ENCODE assay signal across 14 cellular contexts in the genomic region with DNA sequence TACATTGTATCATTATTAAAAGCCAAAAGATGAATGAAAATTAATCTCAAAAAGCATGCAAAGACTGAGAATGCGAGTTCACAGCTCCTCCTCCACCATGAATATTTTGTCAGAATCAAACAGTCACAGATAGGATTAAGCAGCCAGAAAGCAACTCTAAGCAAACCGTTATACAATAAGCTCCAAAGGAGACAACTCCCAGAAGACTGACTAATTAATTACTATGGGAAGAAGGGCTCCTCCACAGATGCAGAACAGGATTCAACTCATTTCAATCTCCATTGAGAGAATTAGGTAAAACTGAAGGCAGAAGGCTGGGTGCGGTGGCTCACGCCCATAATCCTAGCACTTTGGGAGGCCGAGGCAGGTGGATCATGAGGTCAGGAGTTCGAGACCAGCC.
A peak's percentile ranks its signal among the peaks of the same experiment; 100 is the strongest.
DNase-seq lines count a peak whose midpoint lies in the region; ATAC-seq and TF ChIP-seq lines count a peak whose summit lies in the region.
"Had no signal": no experiment of that assay in that cellular context is flagged by ENCODE, and none has a peak within 500 bp of the region (broad histone marks: within the 10 kb centered on the region; RNA-seq: fewer than 3 reads in every experiment).

No MANE protein-coding gene starts in this region.

- H3K4me2 ChIP-seq in SU-DHL-6 (ENCODE audit: low read depth, low read length, poor library complexity, severe bottlenecking), result peak overlapping the region; percentile 81

- H3K9me3 ChIP-seq in SU-DHL-6 (ENCODE audit: insufficient read depth, low read length) (no peaks in the 10 kb centered on the region), esophagus squamous epithelium (no peaks in the 10 kb centered on the region), tibial nerve (no peaks in the 10 kb centered on the region)

- WGBS in esophagus squamous epithelium, 2 donors, result 76 to 78% methylated on average over 6 of the region's 6 CpGs
- 71 to 73% methylated on average over 6 of the region's 6 CpGs for WGBS in tibial nerve, 2 donors

- peak overlapping the region; percentile 83 for H3K27ac Mint-ChIP-seq in activated naive CD4-positive, alpha-beta T cell treated with anti-CD3 and anti-CD28 coated beads for 36 hours

- peak overlapping the region; percentile 32 for H3K4me3 Mint-ChIP-seq in activated naive CD4-positive, alpha-beta T cell treated with anti-CD3 and anti-CD28 coated beads for 36 hours
- H3K4me3 Mint-ChIP-seq: neural crest cell had no signal

- no peaks in the 10 kb centered on the region for H3K36me3 ChIP-seq in SU-DHL-6 (ENCODE audit: low read length)
- H3K36me3 ChIP-seq in esophagus squamous epithelium, result no peaks in the 10 kb centered on the region
- no peaks in the 10 kb centered on the region for H3K36me3 ChIP-seq in tibial nerve

- no peaks in the 10 kb centered on the region for H4K20me1 ChIP-seq in SU-DHL-6 (ENCODE audit: low read depth, low read length)

- intact Hi-C loops in activated naive CD4-positive, alpha-beta T cell treated with anti-CD3 and anti-CD28 coated beads for 36 hours (cut with micrococcal nuclease), result loop anchor here (10.0 kb wide), 1 partner anchor 953 kb away; the partner anchor contains the start of gene JMY
- intact Hi-C loops in esophagus squamous epithelium (cut with DNase I), result loop anchor here (5.0 kb wide), 1 partner anchor 60 kb away; no protein-coding TSS in a partner anchor

- H3K9me2 ChIP-seq in SU-DHL-6 (replicated peaks; ENCODE audit: insufficient read depth, low read length), result no peaks in the 10 kb centered on the region

- no peak for TF ChIP-seq EP300 in tibial nerve (IDR thresholded peaks at IDR 0.05)

- peaks cover 95% of the 10 kb centered on the region for H3F3A ChIP-seq in SU-DHL-6 (ENCODE audit: insufficient read depth)

- H3K9ac ChIP-seq in SU-DHL-6 (ENCODE audit: low read length), result peak overlapping the region; percentile 58

- H3K4me1 ChIP-seq in esophagus squamous epithelium, result peaks cover 37 to 78% (median 39%) of the 10 kb centered on the region in 3 donors
- peaks cover 0 to 79% (median 50%) of the 10 kb centered on the region in 4 donors for H3K4me1 ChIP-seq in tibial nerve

- peaks cover 83% of the 10 kb centered on the region for H3K4me1 Mint-ChIP-seq in activated naive CD4-positive, alpha-beta T cell treated with anti-CD3 and anti-CD28 coated beads for 36 hours (ENCODE audit: low read depth)

- no peaks in the 10 kb centered on the region for H3K27me3 Mint-ChIP-seq in activated naive CD4-positive, alpha-beta T cell treated with anti-CD3 and anti-CD28 coated beads for 36 hours (ENCODE audit: low read depth)

- peaks cover 6% of the 10 kb centered on the region for H3K36me3 Mint-ChIP-seq in activated naive CD4-positive, alpha-beta T cell treated with anti-CD3 and anti-CD28 coated beads for 36 hours (ENCODE audit: low read depth)

- no peaks in the 10 kb centered on the region for H3K9me3 Mint-ChIP-seq in activated naive CD4-positive, alpha-beta T cell treated with anti-CD3 and anti-CD28 coated beads for 36 hours
- H3K9me3 Mint-ChIP-seq: neural crest cell had no signal

- DNase-seq in activated naive CD4-positive, alpha-beta T cell treated with anti-CD3 and anti-CD28 coated beads for 36 hours, result no peak
- no peak for DNase-seq in activated naive CD4-positive, alpha-beta T cell treated with Interleukin-2 at 50 U/mL for 16 hours
- DNase-seq in esophagus squamous epithelium (lab: John Stamatoyannopoulos, UW) (no peak), tibial nerve (ENCODE audit: low spot score in 2 of 2) (no peak), NCI-H2196 treated with DMSO at 0.1 percent for 48 hours (lab: John Stamatoyannopoulos, UW; ENCODE audit: unreplicated experiment) (no peak), COLO829 (ENCODE audit: low spot score) (no peak)
- DNase-seq: activated CD4-positive, alpha-beta T cell treated with anti-CD3 and anti-CD28 coated beads for 4 hours; amygdala; foreskin melanocyte; NCI-H1105; NK-92 treated with Interleukin-12 subunit alpha and Interleukin-12 subunit beta, amount 100 ng/mL, for 24 hours had no signal

- H3K4me3 ChIP-seq in SU-DHL-6 (ENCODE audit: insufficient read depth, low read length, poor library complexity, severe bottlenecking), result no peak overlapping the region
- H3K4me3 ChIP-seq in esophagus squamous epithelium, result no peak overlapping the region
- no peak overlapping the region for H3K4me3 ChIP-seq in tibial nerve

- H3K27ac ChIP-seq in SU-DHL-6 (ENCODE audit: low read depth, low read length) (peak overlapping the region; percentile 99), esophagus squamous epithelium (peak overlapping the region in 3 of 4 donors; percentile 78 to 84 (median 79)), tibial nerve (peak overlapping the region in 3 of 4 donors; percentile 29 to 86 (median 72))

- no peak overlapping the region for H2AFZ ChIP-seq in SU-DHL-6 (ENCODE audit: low read depth, low read length, severe bottlenecking)

- peaks cover 74% of the 10 kb centered on the region for H3K79me2 ChIP-seq in SU-DHL-6 (ENCODE audit: insufficient read depth, low read length)

- TF ChIP-seq CTCF in SU-DHL-6 (IDR thresholded peaks at IDR 0.05; ENCODE audit: insufficient read depth, low read length, poor library complexity, severe bottlenecking), result no peak
- TF ChIP-seq CTCF in esophagus squamous epithelium (IDR thresholded peaks at IDR 0.05), result no peak
- no peak for TF ChIP-seq CTCF in tibial nerve (IDR thresholded peaks at IDR 0.05)

- TF ChIP-seq POLR2A in esophagus squamous epithelium (IDR thresholded peaks at IDR 0.05), result no peak
- TF ChIP-seq POLR2A in tibial nerve (IDR thresholded peaks at IDR 0.05), result no peak

- no peak for ATAC-seq in HG02970 (IDR thresholded peaks at IDR 0.05; ENCODE audit: low FRiP score, unreplicated experiment)

- CTCF ChIA-PET in activated naive CD4-positive, alpha-beta T cell treated with anti-CD3 and anti-CD28 coated beads for 36 hours (lab: Charles Lee), result interaction anchor here (0.6 to 2.2 kb wide), 3 partner anchors 18 to 62 kb away, joined by 3 to 13 read pairs (median 3); no protein-coding TSS in a partner anchor

- no peaks in the 10 kb centered on the region for H3K27me3 ChIP-seq in SU-DHL-6 (ENCODE audit: low read length)
- no peaks in the 10 kb centered on the region for H3K27me3 ChIP-seq in esophagus squamous epithelium
- H3K27me3 ChIP-seq in tibial nerve, result no peaks in the 10 kb centered on the region
